8 cellular contexts compared by ENCODE assay signal in the genomic region with DNA sequence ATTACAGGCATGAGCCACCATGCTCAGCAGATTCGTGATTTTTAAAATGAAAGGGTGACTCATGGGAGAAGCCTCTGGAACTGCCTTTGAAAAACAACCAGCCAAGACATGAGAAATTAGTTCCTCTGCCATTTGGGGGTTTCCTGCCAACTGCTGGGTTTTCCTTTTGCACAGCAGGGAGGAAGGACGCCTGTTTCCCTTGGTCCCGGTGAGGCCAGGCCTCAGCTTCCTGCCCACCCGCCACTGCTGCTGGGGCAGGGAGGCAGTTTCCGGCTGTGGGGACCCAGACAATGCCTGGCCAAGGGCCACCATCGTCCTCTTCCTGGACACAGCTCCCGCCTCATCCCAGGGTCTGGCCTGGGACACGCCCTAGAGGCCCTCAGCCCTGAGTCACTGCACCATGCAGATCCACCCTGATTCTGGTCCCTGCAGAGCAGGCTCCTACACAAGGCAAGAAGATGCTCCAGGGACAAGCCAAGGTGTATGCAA. TPM values are rescaled to one million over a fixed set of nuclear protein-coding genes. Genes with fewer than 3 reads are reported as not detected.
DNase-seq lines count a peak whose midpoint lies in the region; ATAC-seq and TF ChIP-seq lines count a peak whose summit lies in the region.

No MANE protein-coding gene starts in this region.

- peak overlapping the region; percentile 84 for H3K27ac Mint-ChIP-seq in activated T-helper 17 cell treated with anti-CD3 and anti-CD28 coated beads, Interleukin-2, amount 50 U/mL, for 72 hours

- no peak for TF ChIP-seq CTCF in heart left ventricle (IDR thresholded peaks at IDR 0.05)

- H3K27ac ChIP-seq in heart left ventricle = peak overlapping the region; percentile 45 to 98 (median 96)

- H3K9me3 Mint-ChIP-seq in activated T-helper 17 cell treated with anti-CD3 and anti-CD28 coated beads, Interleukin-2, amount 50 U/mL, for 72 hours = no peaks in the 10 kb centered on the region

- H3K36me3 ChIP-seq in heart left ventricle = peaks cover 0 to 30% (median 20%) of the 10 kb centered on the region in 9 donors

- no peaks in the 10 kb centered on the region for H3K9me3 ChIP-seq in heart left ventricle

- no peak for TF ChIP-seq POLR2A in heart left ventricle (IDR thresholded peaks at IDR 0.05)

- peak overlapping the region; percentile 15 for H3K4me3 Mint-ChIP-seq in activated T-helper 17 cell treated with anti-CD3 and anti-CD28 coated beads, Interleukin-2, amount 50 U/mL, for 72 hours

- peak; percentile 60 for ATAC-seq in activated T-helper 17 cell treated with anti-CD3 and anti-CD28 coated beads, Interleukin-2, amount 50 U/mL, for 72 hours (replicated peaks)
- peak; percentile 52 to 71 (median 62) for ATAC-seq in heart left ventricle

- WGBS in heart left ventricle, 4 donors = 13 to 62% (median 35%) methylated on average over 8 of the region's 8 CpGs

- H3K36me3 Mint-ChIP-seq in activated T-helper 17 cell treated with anti-CD3 and anti-CD28 coated beads, Interleukin-2, amount 50 U/mL, for 72 hours (ENCODE audit: low read depth) = peaks cover 6% of the 10 kb centered on the region

- intact Hi-C loops in heart left ventricle (cut with DNase I) = no loop called here

- DNase-seq in A172 (ENCODE audit: low spot score) (peak; percentile 90), HS-27A (ENCODE audit: low read depth) (peak; percentile 71), heart left ventricle (peak; percentile 90 to 95 (median 93)), NCI-H345 (lab: John Stamatoyannopoulos, UW) (no peak), DMS53 treated with DMSO at 0.1 percent for 48 hours (lab: John Stamatoyannopoulos, UW; ENCODE audit: unreplicated experiment) (no peak), NK-92 (lab: John Stamatoyannopoulos, UW; ENCODE audit: unreplicated experiment) (no peak)
- DNase-seq in stimulated activated CD4-positive, alpha-beta T cell treated with anti-CD3 and anti-CD28 coated beads, TNF-alpha, amount 100 ng/mL, for 24 hours (ENCODE audit: low read depth in 3 of 3) = peak in 2 of 3 experiments; percentile 11 to 18

- H3K27me3 ChIP-seq in heart left ventricle = no peaks in the 10 kb centered on the region

- peaks cover 40 to 99% (median 85%) of the 10 kb centered on the region in 12 donors for H3K4me1 ChIP-seq in heart left ventricle

- H3K27me3 Mint-ChIP-seq in activated T-helper 17 cell treated with anti-CD3 and anti-CD28 coated beads, Interleukin-2, amount 50 U/mL, for 72 hours = no peaks in the 10 kb centered on the region

- peaks cover 20% of the 10 kb centered on the region for H3K4me1 Mint-ChIP-seq in activated T-helper 17 cell treated with anti-CD3 and anti-CD28 coated beads, Interleukin-2, amount 50 U/mL, for 72 hours

- peak overlapping the region in 2 of 12 donors; percentile 3 to 4 for H3K4me3 ChIP-seq in heart left ventricle

RNA-seq across cellular contexts. Expression of a gene that starts 10.2 kb away (rescaled TPM):
- total RNA-seq in A172 (2014; rRNA removed; shearing (Covaris generic)) = 37.6 and 43.3 TPM in 2 replicates
- total RNA-seq in activated T-helper 17 cell treated with anti-CD3 and anti-CD28 coated beads, Interleukin-2, amount 50 U/mL, for 72 hours = 10 to 100 TPM; 17.3 to 20.3 TPM
- total RNA-seq in heart left ventricle = 10 to 100 TPM; 13.9 to 51.1 (median 21.1) TPM
- polyA plus RNA-seq in heart left ventricle = 10 to 100 TPM; 12.1 to 19.3 TPM

RNA-seq across cellular contexts. Expression of a gene that starts 40.1 kb away (rescaled TPM):
- total RNA-seq in A172 (2014; rRNA removed; shearing (Covaris generic)) = 18.8 and 20.5 TPM in 2 replicates
- 10 to 100 TPM; 34.6 to 42.3 TPM for total RNA-seq in activated T-helper 17 cell treated with anti-CD3 and anti-CD28 coated beads, Interleukin-2, amount 50 U/mL, for 72 hours
- total RNA-seq in heart left ventricle = 10 to 100 TPM in 7 of 9 donors, 1 to 10 TPM in 2; 9.6 to 12.9 (median 11.2) TPM
- 1 to 10 TPM; 9.5 to 9.9 TPM for polyA plus RNA-seq in heart left ventricle

Comparison
In these comparisons a context has a peak if more than half of its experiments do, and no peak if none do; other contexts are left out.
1. DNase-seq: peak in A172 (single experiment), HS-27A (single experiment), heart left ventricle (5 of 5) and stimulated activated CD4-positive, alpha-beta T cell treated with anti-CD3 and anti-CD28 coated beads, TNF-alpha, amount 100 ng/mL, for 24 hours (2 of 3); none in NCI-H345 (single experiment), DMS53 treated with DMSO at 0.1 percent for 48 hours (single experiment) and NK-92 (single experiment).